In the genomic region with DNA sequence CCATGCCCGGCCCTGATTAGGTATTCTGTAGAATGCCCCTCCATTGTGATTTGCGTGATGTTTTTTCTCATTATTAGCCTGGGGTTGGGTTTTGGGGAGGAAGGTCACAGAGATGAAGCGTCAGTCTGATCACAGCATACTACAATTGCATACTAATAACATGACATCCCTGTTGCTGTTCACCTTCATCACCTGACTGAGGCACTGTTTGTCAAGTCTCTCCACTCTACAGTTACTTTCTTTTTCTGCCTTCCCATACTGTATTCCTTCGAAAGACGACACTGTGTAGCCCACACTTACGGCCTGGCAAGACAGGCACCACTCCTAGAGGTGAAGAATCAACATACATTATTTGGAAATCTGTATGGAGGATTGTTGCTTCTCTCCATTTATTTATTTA, we compare ENCODE assay signal across 26 cellular contexts.
"Had no signal": no experiment of that assay in that cellular context is flagged by ENCODE, and none has a peak within 500 bp of the region (broad histone marks: within the 10 kb centered on the region; RNA-seq: fewer than 3 reads in every experiment).

No MANE protein-coding gene starts in this region.

- DNase-seq: activated CD4-positive, alpha-beta memory T cell treated with anti-CD3 and anti-CD28 coated beads, Interleukin-2, amount 10 ng/mL, durations not matched to agents 7 days and 5 days; activated CD4-positive, alpha-beta T cell treated with anti-CD3 and anti-CD28 coated beads for 36 hours; activated CD4-positive, alpha-beta T cell treated with anti-CD3 and anti-CD28 coated beads, Interleukin-2, amount 50 U/mL, for 1 hour; activated CD8-positive, alpha-beta memory T cell treated with anti-CD3 and anti-CD28 coated beads, Interleukin-2, amount 50 U/mL, for 48 hours; activated effector memory CD4-positive, alpha-beta T cell treated with Interleukin-2 at 50 U/mL for 16 hours; activated naive CD4-positive, alpha-beta T cell treated with Interleukin-2 at 50 U/mL for 16 hours; activated naive CD8-positive, alpha-beta T cell treated with anti-CD3 and anti-CD28 coated beads, Interleukin-2, amount 50 U/mL, for 24 hours; activated T-cell treated with anti-CD3 and anti-CD28 coated beads, Interleukin-2, amount 50 U/mL, for 1 hour; amniotic stem cell; colonic mucosa; MV-4-11; NCI-H1092 treated with DMSO at 0.1 percent for 48 hours; NCI-H1417 treated with DMSO at 0.1 percent for 48 hours; NCI-H1694 treated with DMSO at 0.1 percent for 48 hours; NCI-H2029 treated with DMSO at 0.1 percent for 48 hours; NCI-H510A treated with DMSO at 0.1 percent for 48 hours; NCI-H69; RPMI8226; T-cell; T-helper 2 cell; T1000 had no signal

- ATAC-seq: activated CD4-positive, alpha-beta T cell treated with anti-CD3 and anti-CD28 coated beads for 36 hours; activated naive CD4-positive, alpha-beta T cell treated with anti-CD3 and anti-CD28 coated beads, Interleukin-2, amount 50 U/mL, for 72 hours; activated naive CD8-positive, alpha-beta T cell treated with anti-CD3 and anti-CD28 coated beads, Interleukin-2, amount 50 U/mL, for 24 hours; Right ventricle myocardium inferior; T-cell had no signal

- H3K36me3 ChIP-seq: cardiac muscle cell, colonic mucosa had no signal

- H3K4me3 ChIP-seq: cardiac muscle cell, colonic mucosa, SK-N-MC had no signal

- H3K27me3 ChIP-seq: cardiac muscle cell, colonic mucosa had no signal

- H3K9ac ChIP-seq: KMS-11 had no signal

- H3K4me1 ChIP-seq: colonic mucosa had no signal

- H3K4me2 ChIP-seq: KMS-11 had no signal

- H3K9me3 ChIP-seq: colonic mucosa had no signal

- H3K27ac ChIP-seq: cardiac muscle cell, colonic mucosa, KMS-11, SK-N-MC had no signal
